In the genomic region with DNA sequence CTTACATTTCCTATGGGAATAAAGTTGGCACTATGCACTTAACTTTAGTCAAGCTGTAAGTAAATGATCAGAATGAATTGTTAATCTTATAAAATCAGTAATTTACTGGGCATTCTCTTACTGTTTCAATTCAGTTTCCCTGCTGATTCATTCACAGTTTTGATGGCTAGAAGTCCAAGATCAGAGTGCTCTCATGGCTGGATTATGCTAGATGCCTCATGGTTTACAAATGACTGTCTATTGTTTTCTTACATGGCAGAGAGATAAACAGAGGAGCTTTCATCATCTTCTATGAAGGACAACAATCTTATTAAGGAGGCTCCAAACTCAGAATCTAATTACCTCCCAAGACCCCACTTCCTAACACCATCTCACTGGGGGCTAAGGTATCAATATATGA, we compare ENCODE assay signal across 1 cellular context.
TF ChIP-seq lines count a peak whose summit lies in the region.

No MANE protein-coding gene starts in this region.

TF ChIP-seq in GM23338, 12 proteins besides CTCF, POLR2A, EP300 and RAD21 (continued from another document):
- TF ChIP-seq, protein P1, sequence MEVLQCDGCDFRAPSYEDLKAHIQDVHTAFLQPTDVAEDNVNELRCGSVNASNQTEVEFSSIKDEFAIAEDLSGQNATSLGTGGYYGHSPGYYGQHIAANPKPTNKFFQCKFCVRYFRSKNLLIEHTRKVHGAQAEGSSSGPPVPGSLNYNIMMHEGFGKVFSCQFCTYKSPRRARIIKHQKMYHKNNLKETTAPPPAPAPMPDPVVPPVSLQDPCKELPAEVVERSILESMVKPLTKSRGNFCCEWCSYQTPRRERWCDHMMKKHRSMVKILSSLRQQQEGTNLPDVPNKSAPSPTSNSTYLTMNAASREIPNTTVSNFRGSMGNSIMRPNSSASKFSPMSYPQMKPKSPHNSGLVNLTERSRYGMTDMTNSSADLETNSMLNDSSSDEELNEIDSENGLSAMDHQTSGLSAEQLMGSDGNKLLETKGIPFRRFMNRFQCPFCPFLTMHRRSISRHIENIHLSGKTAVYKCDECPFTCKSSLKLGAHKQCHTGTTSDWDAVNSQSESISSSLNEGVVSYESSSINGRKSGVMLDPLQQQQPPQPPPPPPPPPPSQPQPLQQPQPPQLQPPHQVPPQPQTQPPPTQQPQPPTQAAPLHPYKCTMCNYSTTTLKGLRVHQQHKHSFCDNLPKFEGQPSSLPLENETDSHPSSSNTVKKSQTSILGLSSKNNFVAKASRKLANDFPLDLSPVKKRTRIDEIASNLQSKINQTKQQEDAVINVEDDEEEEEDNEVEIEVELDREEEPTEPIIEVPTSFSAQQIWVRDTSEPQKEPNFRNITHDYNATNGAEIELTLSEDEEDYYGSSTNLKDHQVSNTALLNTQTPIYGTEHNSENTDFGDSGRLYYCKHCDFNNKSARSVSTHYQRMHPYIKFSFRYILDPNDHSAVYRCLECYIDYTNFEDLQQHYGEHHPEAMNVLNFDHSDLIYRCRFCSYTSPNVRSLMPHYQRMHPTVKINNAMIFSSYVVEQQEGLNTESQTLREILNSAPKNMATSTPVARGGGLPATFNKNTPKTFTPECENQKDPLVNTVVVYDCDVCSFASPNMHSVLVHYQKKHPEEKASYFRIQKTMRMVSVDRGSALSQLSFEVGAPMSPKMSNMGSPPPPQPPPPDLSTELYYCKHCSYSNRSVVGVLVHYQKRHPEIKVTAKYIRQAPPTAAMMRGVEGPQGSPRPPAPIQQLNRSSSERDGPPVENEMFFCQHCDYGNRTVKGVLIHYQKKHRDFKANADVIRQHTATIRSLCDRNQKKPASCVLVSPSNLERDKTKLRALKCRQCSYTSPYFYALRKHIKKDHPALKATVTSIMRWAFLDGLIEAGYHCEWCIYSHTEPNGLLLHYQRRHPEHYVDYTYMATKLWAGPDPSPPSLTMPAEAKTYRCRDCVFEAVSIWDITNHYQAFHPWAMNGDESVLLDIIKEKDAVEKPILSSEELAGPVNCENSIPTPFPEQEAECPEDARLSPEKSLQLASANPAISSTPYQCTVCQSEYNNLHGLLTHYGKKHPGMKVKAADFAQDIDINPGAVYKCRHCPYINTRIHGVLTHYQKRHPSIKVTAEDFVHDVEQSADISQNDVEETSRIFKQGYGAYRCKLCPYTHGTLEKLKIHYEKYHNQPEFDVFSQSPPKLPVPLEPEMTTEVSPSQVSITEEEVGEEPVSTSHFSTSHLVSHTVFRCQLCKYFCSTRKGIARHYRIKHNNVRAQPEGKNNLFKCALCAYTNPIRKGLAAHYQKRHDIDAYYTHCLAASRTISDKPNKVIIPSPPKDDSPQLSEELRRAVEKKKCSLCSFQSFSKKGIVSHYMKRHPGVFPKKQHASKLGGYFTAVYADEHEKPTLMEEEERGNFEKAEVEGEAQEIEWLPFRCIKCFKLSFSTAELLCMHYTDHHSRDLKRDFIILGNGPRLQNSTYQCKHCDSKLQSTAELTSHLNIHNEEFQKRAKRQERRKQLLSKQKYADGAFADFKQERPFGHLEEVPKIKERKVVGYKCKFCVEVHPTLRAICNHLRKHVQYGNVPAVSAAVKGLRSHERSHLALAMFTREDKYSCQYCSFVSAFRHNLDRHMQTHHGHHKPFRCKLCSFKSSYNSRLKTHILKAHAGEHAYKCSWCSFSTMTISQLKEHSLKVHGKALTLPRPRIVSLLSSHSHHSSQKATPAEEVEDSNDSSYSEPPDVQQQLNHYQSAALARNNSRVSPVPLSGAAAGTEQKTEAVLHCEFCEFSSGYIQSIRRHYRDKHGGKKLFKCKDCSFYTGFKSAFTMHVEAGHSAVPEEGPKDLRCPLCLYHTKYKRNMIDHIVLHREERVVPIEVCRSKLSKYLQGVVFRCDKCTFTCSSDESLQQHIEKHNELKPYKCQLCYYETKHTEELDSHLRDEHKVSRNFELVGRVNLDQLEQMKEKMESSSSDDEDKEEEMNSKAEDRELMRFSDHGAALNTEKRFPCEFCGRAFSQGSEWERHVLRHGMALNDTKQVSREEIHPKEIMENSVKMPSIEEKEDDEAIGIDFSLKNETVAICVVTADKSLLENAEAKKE (CRISPR knock-in tag; IDR thresholded peaks at IDR 0.05): no peak
- TF ChIP-seq, protein P2, sequence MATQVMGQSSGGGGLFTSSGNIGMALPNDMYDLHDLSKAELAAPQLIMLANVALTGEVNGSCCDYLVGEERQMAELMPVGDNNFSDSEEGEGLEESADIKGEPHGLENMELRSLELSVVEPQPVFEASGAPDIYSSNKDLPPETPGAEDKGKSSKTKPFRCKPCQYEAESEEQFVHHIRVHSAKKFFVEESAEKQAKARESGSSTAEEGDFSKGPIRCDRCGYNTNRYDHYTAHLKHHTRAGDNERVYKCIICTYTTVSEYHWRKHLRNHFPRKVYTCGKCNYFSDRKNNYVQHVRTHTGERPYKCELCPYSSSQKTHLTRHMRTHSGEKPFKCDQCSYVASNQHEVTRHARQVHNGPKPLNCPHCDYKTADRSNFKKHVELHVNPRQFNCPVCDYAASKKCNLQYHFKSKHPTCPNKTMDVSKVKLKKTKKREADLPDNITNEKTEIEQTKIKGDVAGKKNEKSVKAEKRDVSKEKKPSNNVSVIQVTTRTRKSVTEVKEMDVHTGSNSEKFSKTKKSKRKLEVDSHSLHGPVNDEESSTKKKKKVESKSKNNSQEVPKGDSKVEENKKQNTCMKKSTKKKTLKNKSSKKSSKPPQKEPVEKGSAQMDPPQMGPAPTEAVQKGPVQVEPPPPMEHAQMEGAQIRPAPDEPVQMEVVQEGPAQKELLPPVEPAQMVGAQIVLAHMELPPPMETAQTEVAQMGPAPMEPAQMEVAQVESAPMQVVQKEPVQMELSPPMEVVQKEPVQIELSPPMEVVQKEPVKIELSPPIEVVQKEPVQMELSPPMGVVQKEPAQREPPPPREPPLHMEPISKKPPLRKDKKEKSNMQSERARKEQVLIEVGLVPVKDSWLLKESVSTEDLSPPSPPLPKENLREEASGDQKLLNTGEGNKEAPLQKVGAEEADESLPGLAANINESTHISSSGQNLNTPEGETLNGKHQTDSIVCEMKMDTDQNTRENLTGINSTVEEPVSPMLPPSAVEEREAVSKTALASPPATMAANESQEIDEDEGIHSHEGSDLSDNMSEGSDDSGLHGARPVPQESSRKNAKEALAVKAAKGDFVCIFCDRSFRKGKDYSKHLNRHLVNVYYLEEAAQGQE (IDR thresholded peaks at IDR 0.05; ENCODE audit: unreplicated experiment): no peak
- TF ChIP-seq STAT1 (IDR thresholded peaks at IDR 0.05; ENCODE audit: unreplicated experiment) (no peak), POLR2AphosphoS5 (IDR thresholded peaks at IDR 0.05; ENCODE audit: low read depth) (no peak), EZH2phosphoT487 (IDR thresholded peaks at IDR 0.05; ENCODE audit: unreplicated experiment) (no peak), EZH2 (IDR thresholded peaks at IDR 0.05; ENCODE audit: low read depth, unreplicated experiment) (no peak)
